8 cellular contexts compared by ENCODE assay signal in the genomic region with DNA sequence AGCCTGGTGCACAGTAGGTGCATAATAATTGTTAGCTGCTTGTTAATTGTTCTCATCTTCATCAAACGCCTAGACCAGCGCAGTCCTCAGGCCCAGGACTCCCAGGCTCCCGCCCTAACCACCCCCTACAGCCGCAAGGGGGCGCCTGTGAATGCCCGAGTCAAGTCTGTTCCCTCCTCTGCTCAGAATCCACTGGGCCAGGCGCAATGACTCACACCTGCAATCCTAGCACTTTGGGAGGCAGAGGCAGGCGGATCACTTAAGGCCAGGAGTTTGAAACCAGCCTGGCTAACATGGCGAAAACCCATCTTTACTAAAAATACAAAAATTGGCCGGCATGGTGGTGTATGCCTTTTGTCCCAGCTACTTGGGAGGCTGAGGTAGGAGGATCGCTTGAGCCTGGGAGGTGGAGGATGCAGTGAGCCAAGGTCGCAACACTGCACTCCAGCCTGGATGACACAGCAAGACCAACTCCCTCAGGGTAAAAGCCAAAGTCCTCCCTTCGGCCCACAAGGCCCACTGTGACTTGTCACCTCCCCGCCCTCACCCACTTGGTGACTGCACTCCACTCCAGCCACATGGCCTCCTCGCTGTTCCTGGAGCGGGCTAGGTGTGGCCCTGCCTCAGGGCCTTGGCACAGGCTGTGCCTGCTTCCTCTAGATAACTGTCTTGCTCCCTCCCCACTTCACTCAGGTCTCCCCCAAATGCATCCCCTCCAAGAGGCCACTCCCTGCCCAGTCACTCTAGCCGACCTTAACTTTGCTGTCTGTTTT. TPM values are rescaled to one million over a fixed set of nuclear protein-coding genes. Genes with fewer than 3 reads are reported as not detected.
DNase-seq lines count a peak whose midpoint lies in the region; ATAC-seq and TF ChIP-seq lines count a peak whose summit lies in the region.

No MANE protein-coding gene starts in this region.

- H3K27me3 Mint-ChIP-seq in natural killer cell treated with Interleukin-12 subunit alpha and Interleukin-12 subunit beta and Interleukin-15 and Interleukin-18, amount 100 ng/mL, for 72 hours: no peaks in the 10 kb centered on the region

- H3K36me3 ChIP-seq in stomach: peaks cover 14 to 89% (median 73%) of the 10 kb centered on the region in 4 donors

- H3K27me3 ChIP-seq in stomach: no peaks in the 10 kb centered on the region

- TF ChIP-seq EP300 in stomach (IDR thresholded peaks at IDR 0.05): no peak

- no peak overlapping the region for H3K27ac Mint-ChIP-seq in natural killer cell treated with Interleukin-12 subunit alpha and Interleukin-12 subunit beta and Interleukin-15 and Interleukin-18, amount 100 ng/mL, for 72 hours

- DNase-seq in activated gamma-delta T cell treated with Interleukin-2 at 50 U/mL for 16 hours (peak; percentile 60), activated gamma-delta T cell (lab: John Stamatoyannopoulos, UW) (no peak), NOMO-1 treated with DMSO at 0.1 percent for 48 hours (lab: John Stamatoyannopoulos, UW; ENCODE audit: unreplicated experiment) (peak; percentile 57), epithelial cell of esophagus (ENCODE audit: low read depth) (peak; percentile 91), stomach (peak; percentile 76)
- peak; percentile 25 to 29 for DNase-seq in activated CD8-positive, alpha-beta memory T cell treated with anti-CD3 and anti-CD28 coated beads for 4 hours (ENCODE audit: low read depth in 2 of 2)
- DNase-seq in natural killer cell treated with Interleukin-12 subunit alpha and Interleukin-12 subunit beta and Interleukin-15 and Interleukin-18, amount 100 ng/mL, for 72 hours (ENCODE audit: low spot score): no peak

- no peaks in the 10 kb centered on the region for H3K9me3 Mint-ChIP-seq in natural killer cell treated with Interleukin-12 subunit alpha and Interleukin-12 subunit beta and Interleukin-15 and Interleukin-18, amount 100 ng/mL, for 72 hours

- H3K36me3 Mint-ChIP-seq in natural killer cell treated with Interleukin-12 subunit alpha and Interleukin-12 subunit beta and Interleukin-15 and Interleukin-18, amount 100 ng/mL, for 72 hours: no peaks in the 10 kb centered on the region

- H3K4me1 Mint-ChIP-seq in natural killer cell treated with Interleukin-12 subunit alpha and Interleukin-12 subunit beta and Interleukin-15 and Interleukin-18, amount 100 ng/mL, for 72 hours (ENCODE audit: low read depth in 2 of 2): peaks cover 3 to 7% of the 10 kb centered on the region in 2 donors

- peak; percentile 60 to 66 for ATAC-seq in natural killer cell treated with Interleukin-12 subunit alpha and Interleukin-12 subunit beta and Interleukin-15 and Interleukin-18, amount 100 ng/mL, for 72 hours
- ATAC-seq in GM21825 (IDR thresholded peaks at IDR 0.05; ENCODE audit: unreplicated experiment): no peak

- TF ChIP-seq CTCF in epithelial cell of esophagus (IDR thresholded peaks at IDR 0.05; ENCODE audit: insufficient read depth, low read depth, low read length, missing control alignments): peak; percentile 73
- TF ChIP-seq CTCF in stomach (IDR thresholded peaks at IDR 0.05): peak in 5 of 7 experiments; percentile 33 to 67 (median 47)

- no peak overlapping the region for H3K4me3 ChIP-seq in epithelial cell of esophagus (ENCODE audit: low read length)
- H3K4me3 ChIP-seq in stomach: no peak overlapping the region

- WGBS in stomach, 5 donors: 69 to 89% (median 73%) methylated on average over 11 to 17 of the region's 17 CpGs

- TF ChIP-seq POLR2A in stomach (IDR thresholded peaks at IDR 0.05): no peak

- H3K4me1 ChIP-seq in stomach: no peaks in the 10 kb centered on the region

- intact Hi-C loops in stomach (cut with DNase I; ENCODE audit: low total_unique reads): loop anchor here (10.0 kb wide), 1 partner anchor 88 kb away; no protein-coding TSS in a partner anchor

- no peaks in the 10 kb centered on the region for H3K9me3 ChIP-seq in stomach

- no peak overlapping the region for H3K27ac ChIP-seq in stomach

- no peak overlapping the region for H3K4me3 Mint-ChIP-seq in natural killer cell treated with Interleukin-12 subunit alpha and Interleukin-12 subunit beta and Interleukin-15 and Interleukin-18, amount 100 ng/mL, for 72 hours

RNA-seq across cellular contexts. Expression of gene ZNF653, which starts 9.1 kb away (rescaled TPM):
- total RNA-seq in natural killer cell treated with Interleukin-12 subunit alpha and Interleukin-12 subunit beta and Interleukin-15 and Interleukin-18, amount 100 ng/mL, for 72 hours: 10 to 100 TPM; 23.7 to 23.8 TPM
- 10 to 100 TPM in 4 of 5 donors, 1 to 10 TPM in 1; 6.7 to 99.6 (median 10.5) TPM for total RNA-seq in stomach
- polyA plus RNA-seq in stomach: 10 to 100 TPM in 2 of 3 donors, 1 to 10 TPM in 1; 9.8 to 35.9 (median 17.3) TPM

RNA-seq across cellular contexts. Expression of gene ELAVL3, which starts 15.7 kb away (rescaled TPM):
- under 1 TPM in 1 of 2 donors, not detected in 1; 0.40 TPM for total RNA-seq in natural killer cell treated with Interleukin-12 subunit alpha and Interleukin-12 subunit beta and Interleukin-15 and Interleukin-18, amount 100 ng/mL, for 72 hours
- total RNA-seq in stomach: 10 to 100 TPM in 1 of 5 donors, 1 to 10 TPM in 2, not detected in 2; 1.5 to 11.0 (median 7.2) TPM
- under 1 TPM in 2 of 3 donors, not detected in 1; 0.10 to 0.31 TPM for polyA plus RNA-seq in stomach

RNA-seq across cellular contexts. Expression of gene ECSIT, which starts 32.4 kb away (rescaled TPM):
- total RNA-seq in natural killer cell treated with Interleukin-12 subunit alpha and Interleukin-12 subunit beta and Interleukin-15 and Interleukin-18, amount 100 ng/mL, for 72 hours: 10 to 100 TPM; 27.0 to 37.3 TPM
- 100 to 1,000 TPM in 1 of 5 donors, 10 to 100 TPM in 4; 15.6 to 119 (median 49.0) TPM for total RNA-seq in stomach
- polyA plus RNA-seq in stomach: 10 to 100 TPM; 93.2 to 96.5 (median 95.1) TPM

RNA-seq across cellular contexts. Expression of gene CNN1, which starts 42.1 kb away (rescaled TPM):
- total RNA-seq in natural killer cell treated with Interleukin-12 subunit alpha and Interleukin-12 subunit beta and Interleukin-15 and Interleukin-18, amount 100 ng/mL, for 72 hours: not detected
- total RNA-seq in stomach: 1,000 to 10,000 TPM in 1 of 5 donors, 100 to 1,000 TPM in 4; 205 to 1,183 (median 570) TPM
- polyA plus RNA-seq in stomach: 100 to 1,000 TPM in 1 of 3 donors, 10 to 100 TPM in 2; 70.2 to 585 (median 70.6) TPM

Comparison
In these comparisons a context has a peak if more than half of its experiments do, and no peak if none do; other contexts are left out.
1. DNase-seq: peak in activated gamma-delta T cell treated with Interleukin-2 at 50 U/mL for 16 hours (single experiment), NOMO-1 treated with DMSO at 0.1 percent for 48 hours (single experiment), activated CD8-positive, alpha-beta memory T cell treated with anti-CD3 and anti-CD28 coated beads for 4 hours (2 of 2), epithelial cell of esophagus (single experiment) and stomach (single experiment); none in activated gamma-delta T cell (single experiment) and natural killer cell treated with Interleukin-12 subunit alpha and Interleukin-12 subunit beta and Interleukin-15 and Interleukin-18, amount 100 ng/mL, for 72 hours (single experiment).